In genomic region chr17:46455069-46455468, GRCh38 we compare ENCODE assay signal across 8 cellular contexts. TPM values are rescaled to one million over a fixed set of nuclear protein-coding genes. Genes with fewer than 3 reads are reported as not detected.
A peak's percentile ranks its signal among the peaks of the same experiment; 100 is the strongest.
DNase-seq lines count a peak whose midpoint lies in the region; ATAC-seq, FAIRE-seq and TF ChIP-seq lines count a peak whose summit lies in the region.
"Not testable (repeated sequence)": the region's sequence is repeated elsewhere in the genome, so short reads cannot be mapped to it uniquely, and the experiment has no call there.

No MANE protein-coding gene starts in this region.

- not testable (repeated sequence) for H3K27ac Mint-ChIP-seq in GM23338

- not testable (repeated sequence) for H3K27me3 ChIP-seq in GM23338 (ENCODE audit: insufficient read depth); HCT116 (ENCODE audit: insufficient read depth, low read length); IMR-90 (ENCODE audit: control insufficient read depth, insufficient read depth, low read length); RWPE2 (ENCODE audit: insufficient read depth, poor library complexity, severe bottlenecking); K562 (ENCODE audit: control insufficient read depth in 2 of 2, insufficient read depth in 2 of 2, low read length in 2 of 2); H1 (replicated peaks in 1 of 4; ENCODE audit: control insufficient read depth in 3 of 4, extremely low read depth in 1 of 4, insufficient read depth in 3 of 4, low read length in 3 of 4); keratinocyte (ENCODE audit: control insufficient read depth, extremely low read depth, insufficient read depth, low read length)

- TF ChIP-seq POLR2A in HCT116 (IDR thresholded peaks at IDR 0.05; ENCODE audit: borderline replicate concordance, extremely low read depth, insufficient read depth, insufficient read length); IMR-90 (IDR thresholded peaks at IDR 0.05; ENCODE audit: low read depth, low read length); K562 (conservative IDR thresholded peaks at IDR 0.05); H1 (IDR thresholded peaks at IDR 0.05; ENCODE audit: control extremely low read depth in 1 of 2, low read depth in 2 of 2, low read length in 2 of 2): not testable (repeated sequence)

- H4K91ac ChIP-seq in IMR-90 (ENCODE audit: insufficient read depth, low read depth, low read length); H1 (replicated peaks; ENCODE audit: insufficient read length, low read length): not testable (repeated sequence)

- not testable (repeated sequence) for H3K4ac ChIP-seq in IMR-90 (ENCODE audit: low read depth, low read length); H1 (replicated peaks; ENCODE audit: insufficient read length, low read depth, low read length)

- POLR2A ChIA-PET in HCT116 (lab: Charles Lee); IMR-90 (lab: Charles Lee; ENCODE audit: unreplicated experiment); K562 (lab: Yijun Ruan, JAX); H1 (lab: Charles Lee; ENCODE audit: partially characterized antibody): not testable (repeated sequence)

- H3K9me3 ChIP-seq in HCT116 (ENCODE audit: control insufficient read depth in 1 of 2, insufficient read depth in 1 of 2, low read depth in 1 of 2, low read length in 2 of 2); IMR-90 (ENCODE audit: control insufficient read depth, insufficient read depth, low read length); RWPE2 (ENCODE audit: severe bottlenecking); K562 (replicated peaks; ENCODE audit: control insufficient read depth, insufficient read depth, low read depth, low read length); H1 (ENCODE audit: insufficient read depth in 2 of 2, low read depth in 1 of 2, low read length in 1 of 2); keratinocyte (ENCODE audit: control insufficient read depth, low read depth, low read length): not testable (repeated sequence)

- H3K4me2 ChIP-seq in GM23338; HCT116 (ENCODE audit: low read length); IMR-90 (ENCODE audit: low read depth, low read length); K562 (ENCODE audit: insufficient read depth, low read length); H1 (ENCODE audit: insufficient read depth in 1 of 2, low read depth in 2 of 2, low read length in 2 of 2); keratinocyte (ENCODE audit: control insufficient read depth, extremely low read depth, insufficient read depth, low read depth, low read length): not testable (repeated sequence)

- H3K27ac ChIP-seq in GM23338 (ENCODE audit: low read depth); HCT116 (ENCODE audit: low read depth, low read length); IMR-90 (ENCODE audit: insufficient read depth, low read length); RWPE2 (ENCODE audit: poor library complexity, severe bottlenecking); K562 (ENCODE audit: extremely low read depth, low read depth, low read length); H1 (ENCODE audit: low read depth, low read length); keratinocyte (ENCODE audit: control insufficient read depth, insufficient read depth, low read length): not testable (repeated sequence)

- not testable (repeated sequence) for H2AK5ac ChIP-seq in IMR-90 (ENCODE audit: low read depth, low read length); H1 (ENCODE audit: low read depth, low read length)

- not testable (repeated sequence) for H3K9me1 ChIP-seq in IMR-90 (ENCODE audit: insufficient read depth, low read length); K562 (ENCODE audit: control insufficient read depth, insufficient read depth, low read length); keratinocyte (ENCODE audit: control insufficient read depth, extremely low read depth, insufficient read depth, low read length)

- H3K9ac ChIP-seq in HCT116 (ENCODE audit: low read length); IMR-90 (ENCODE audit: low read depth, low read length); K562 (ENCODE audit: insufficient read depth in 1 of 2, low read depth in 2 of 2, low read length in 2 of 2); H1 (replicated peaks in 1 of 4; ENCODE audit: extremely low read depth in 1 of 4, low read depth in 3 of 4, low read length in 3 of 4); keratinocyte (ENCODE audit: control insufficient read depth, extremely low read depth, insufficient read depth, low read length): not testable (repeated sequence)

- H3K4me1 ChIP-seq in GM23338 (ENCODE audit: insufficient read depth); HCT116 (ENCODE audit: control insufficient read depth in 1 of 2, insufficient read depth in 2 of 2, low read length in 2 of 2); IMR-90 (ENCODE audit: control insufficient read depth, insufficient read depth, low read length); RWPE2 (ENCODE audit: insufficient read depth, poor library complexity, severe bottlenecking); K562 (replicated peaks in 1 of 2; ENCODE audit: control insufficient read depth in 2 of 2, insufficient read depth in 2 of 2, low read length in 2 of 2); H1 (replicated peaks in 1 of 4; ENCODE audit: control insufficient read depth in 3 of 4, insufficient read depth in 4 of 4, low read length in 3 of 4); keratinocyte (ENCODE audit: control insufficient read depth, extremely low read depth, insufficient read depth, low read length): not testable (repeated sequence)

- TF ChIP-seq CTCF in GM23338 (conservative IDR thresholded peaks at IDR 0.05; ENCODE audit: low read depth in 2 of 2); HCT116 (IDR thresholded peaks at IDR 0.05 in 2 of 3, conservative IDR thresholded peaks at IDR 0.05 in 1 of 3; ENCODE audit: borderline replicate concordance in 1 of 3, insufficient read depth in 1 of 3, low read depth in 2 of 3, low read length in 2 of 3); IMR-90 (conservative IDR thresholded peaks at IDR 0.05; ENCODE audit: low read depth, low read length); RWPE2 (IDR thresholded peaks at IDR 0.05; ENCODE audit: poor library complexity, severe bottlenecking); K562 (IDR thresholded peaks at IDR 0.05 in 2 of 3, conservative IDR thresholded peaks at IDR 0.05 in 1 of 3; ENCODE audit: insufficient read depth in 2 of 3, low read depth in 1 of 3, low read length in 3 of 3); H1 (IDR thresholded peaks at IDR 0.05; ENCODE audit: control extremely low read depth in 1 of 3, insufficient read depth in 1 of 3, low read depth in 1 of 3, low read length in 3 of 3); keratinocyte (optimal IDR thresholded peaks at IDR 0.05 in 1 of 3, IDR thresholded peaks at IDR 0.05 in 1 of 3, conservative IDR thresholded peaks at IDR 0.05 in 1 of 3; ENCODE audit: extremely low read depth in 1 of 3, insufficient read depth in 2 of 3, low read length in 3 of 3): not testable (repeated sequence)

- H3K4me3 Mint-ChIP-seq in GM23338 = not testable (repeated sequence)

- not testable (repeated sequence) for H3K56ac ChIP-seq in IMR-90 (ENCODE audit: extremely low read depth, insufficient read depth, low read length); H1 (replicated peaks; ENCODE audit: insufficient read length, low read depth, low read length)

- dilution Hi-C loops in IMR-90 (cut with HindIII; ENCODE audit: low sequenced_read_pairs, unreplicated experiment); keratinocyte (cut with MboI; ENCODE audit: extremely low pct_ligation_motif_present, low sequenced_read_pairs): not testable (repeated sequence)

- H3K36me3 Mint-ChIP-seq in GM23338 (ENCODE audit: low read depth) = not testable (repeated sequence)

- H2AK9ac ChIP-seq in IMR-90 (replicated peaks; ENCODE audit: low read depth, low read length, poor library complexity) = not testable (repeated sequence)

- DNase-seq in GM23338 (ENCODE audit: low spot score); HCT116 (ENCODE audit: low read depth, low spot score); IMR-90; RWPE2 (ENCODE audit: low spot score); K562 (ENCODE audit: extremely low read depth in 1 of 4, low spot score in 3 of 4); H1 (ENCODE audit: low read depth in 1 of 2, low spot score in 2 of 2); keratinocyte (ENCODE audit: low read depth, low spot score); urothelium cell line (ENCODE audit: low spot score): not testable (repeated sequence)

- not testable (repeated sequence) for H4K8ac ChIP-seq in IMR-90 (ENCODE audit: low read depth in 2 of 2, low read length in 2 of 2); H1 (ENCODE audit: extremely low read depth, insufficient read depth, low read length)

- H2BK20ac ChIP-seq in IMR-90 (ENCODE audit: low read depth, low read length); H1 (ENCODE audit: low read length): not testable (repeated sequence)

- not testable (repeated sequence) for H2BK5ac ChIP-seq in IMR-90 (ENCODE audit: low read depth, low read length, poor library complexity, severe bottlenecking); H1 (ENCODE audit: low read depth, low read length)

- not testable (repeated sequence) for H3K4me1 Mint-ChIP-seq in GM23338

- not testable (repeated sequence) for H2BK12ac ChIP-seq in H1 (ENCODE audit: low read depth, low read length)

- not testable (repeated sequence) for H3K27me3 Mint-ChIP-seq in GM23338 (ENCODE audit: insufficient read depth, low read depth, poor library complexity)

- not testable (repeated sequence) for BruUV-seq in HCT116 (replicated peaks; lab: Mats Ljungman, UMichigan); IMR-90 (replicated peaks; lab: Mats Ljungman, UMichigan); K562 (replicated peaks; lab: Mats Ljungman, UMichigan)

- H3K79me1 ChIP-seq in IMR-90 (ENCODE audit: low read depth in 1 of 2, low read length in 2 of 2); H1 (ENCODE audit: low read depth, low read length): not testable (repeated sequence)

- not testable (repeated sequence) for H3K9me2 ChIP-seq in GM23338 (ENCODE audit: insufficient read depth); HCT116 (ENCODE audit: insufficient read depth)

- ATAC-seq in GM23338 (peak; percentile 46; the same call in 2 of the 3 replicates), HCT116 (peak; percentile 70), IMR-90 (ENCODE audit: low read depth) (peak; percentile 76), RWPE2 (ENCODE audit: low read depth) (peak; percentile 25; the same call in 1 of the 3 replicates), K562 (peak; percentile 66)

- H4K20me1 ChIP-seq in GM23338 (replicated peaks; ENCODE audit: insufficient read depth); HCT116 (ENCODE audit: insufficient read depth); IMR-90 (ENCODE audit: insufficient read depth, low read length); K562 (replicated peaks; ENCODE audit: control insufficient read depth, insufficient read depth, low read length); H1 (replicated peaks in 1 of 2; ENCODE audit: control insufficient read depth in 1 of 2, insufficient read depth in 2 of 2, low read length in 2 of 2); keratinocyte (ENCODE audit: control insufficient read depth, extremely low read depth, insufficient read depth, low read length): not testable (repeated sequence)

- intact Hi-C loops in HCT116 (cut with micrococcal nuclease); IMR-90 (cut with micrococcal nuclease); K562 (cut with micrococcal nuclease): not testable (repeated sequence)

- not testable (repeated sequence) for H3K18ac ChIP-seq in IMR-90 (ENCODE audit: low read depth, low read length); H1 (ENCODE audit: extremely low read depth, low read length)

- CTCF ChIA-PET in HCT116 (lab: Charles Lee); IMR-90 (lab: Yijun Ruan, JAX); K562 (lab: Yijun Ruan, JAX; ENCODE audit: low intra/inter-chr PET ratio); H1 (lab: Charles Lee; ENCODE audit: partially characterized antibody): not testable (repeated sequence)

- not testable (repeated sequence) for TF ChIP-seq RAD21 in HCT116 (IDR thresholded peaks at IDR 0.05; ENCODE audit: low read depth); IMR-90 (IDR thresholded peaks at IDR 0.05; ENCODE audit: low read length); K562 (CRISPR knock-in tag; conservative IDR thresholded peaks at IDR 0.05 in 1 of 2, IDR thresholded peaks at IDR 0.05 in 1 of 2); H1 (IDR thresholded peaks at IDR 0.05 in 1 of 2, conservative IDR thresholded peaks at IDR 0.05 in 1 of 2; ENCODE audit: low read depth in 2 of 2, low read length in 2 of 2)

- not testable (repeated sequence) for H3K23ac ChIP-seq in IMR-90 (ENCODE audit: low read depth, low read length); H1 (ENCODE audit: insufficient read length)

- H3K36me3 ChIP-seq in GM23338 (ENCODE audit: insufficient read depth); HCT116 (ENCODE audit: control insufficient read depth in 1 of 2, insufficient read depth in 2 of 2, low read length in 2 of 2); IMR-90 (ENCODE audit: control insufficient read depth, insufficient read depth, low read length); RWPE2 (ENCODE audit: low read depth); K562 (ENCODE audit: control insufficient read depth, insufficient read depth, low read length); H1 (ENCODE audit: control insufficient read depth in 2 of 4, insufficient read depth in 4 of 4, low read length in 3 of 4); keratinocyte (ENCODE audit: control insufficient read depth in 2 of 2, extremely low read depth in 1 of 2, insufficient read depth in 2 of 2, low read length in 2 of 2): not testable (repeated sequence)

- not testable (repeated sequence) for H2BK120ac ChIP-seq in IMR-90 (ENCODE audit: low read depth, low read length); H1 (replicated peaks; ENCODE audit: low read depth, low read length)

- H3K14ac ChIP-seq in IMR-90 (replicated peaks; ENCODE audit: low read depth, low read length); H1 (ENCODE audit: insufficient read length): not testable (repeated sequence)

- H3K23me2 ChIP-seq in H1 (ENCODE audit: low read depth, low read length) = not testable (repeated sequence)

- FAIRE-seq in K562 (lab: Jason Lieb, UNC) = peak; percentile 74
- peak; percentile 52 for FAIRE-seq in H1 (lab: Jason Lieb, UNC)
- peak; percentile 94 for FAIRE-seq in keratinocyte (lab: Jason Lieb, UNC)
- FAIRE-seq in urothelium cell line (lab: Jason Lieb, UNC) = peak; percentile 48

- WGBS in IMR-90 (ENCODE audit: extremely low coverage in 2 of 2, insufficient read length in 1 of 2), 2 experiments = no CpG with 5 or more reads among the region's 2 CpGs
- WGBS in K562 (ENCODE audit: insufficient coverage, low coverage, missing lambda C conversion rate) = no CpG with 5 or more reads among the region's 2 CpGs
- no CpG with 5 or more reads among the region's 2 CpGs for WGBS in H1 (ENCODE audit: extremely low coverage in 1 of 2, insufficient coverage in 1 of 2, insufficient read length in 1 of 2, insufficient replicate concordance in 2 of 2, low coverage in 1 of 2, low lambda C conversion rate in 2 of 2, missing lambda C conversion rate in 1 of 2), 2 experiments

- not testable (repeated sequence) for H3K4me3 ChIP-seq in GM23338; HCT116 (replicated peaks in 1 of 2; ENCODE audit: low read depth in 1 of 2, low read length in 2 of 2); IMR-90 (ENCODE audit: insufficient read depth, low read depth, low read length); RWPE2 (ENCODE audit: severe bottlenecking); K562; H1 (ENCODE audit: extremely low read depth in 1 of 4, insufficient read depth in 2 of 4, low read depth in 3 of 4, low read length in 4 of 4); keratinocyte (ENCODE audit: control insufficient read depth in 2 of 3, extremely low read depth in 1 of 3, insufficient read depth in 2 of 3, low read depth in 1 of 3, low read length in 3 of 3)

- H3K79me2 ChIP-seq in GM23338 (replicated peaks; ENCODE audit: insufficient read depth); HCT116 (ENCODE audit: insufficient read depth, low read length); K562 (ENCODE audit: control insufficient read depth, insufficient read depth, low read length); H1 (ENCODE audit: control insufficient read depth in 1 of 2, insufficient read depth in 2 of 2, low read length in 2 of 2); keratinocyte (ENCODE audit: control insufficient read depth, insufficient read depth, low read length): not testable (repeated sequence)

- H2AFZ ChIP-seq in GM23338; HCT116 (ENCODE audit: low read depth, low read length, poor library complexity, severe bottlenecking); IMR-90 (replicated peaks; ENCODE audit: low read length, poor library complexity); K562 (ENCODE audit: low read depth, low read length); H1 (ENCODE audit: low read length); keratinocyte (ENCODE audit: control insufficient read depth, low read length): not testable (repeated sequence)

- H3F3A ChIP-seq in GM23338 (replicated peaks; ENCODE audit: low read depth) = not testable (repeated sequence)

- H4K5ac ChIP-seq in IMR-90 (ENCODE audit: low read depth, low read length); H1 (ENCODE audit: insufficient read length, low read depth, low read length): not testable (repeated sequence)

- TF ChIP-seq EP300 in K562 (IDR thresholded peaks at IDR 0.05; ENCODE audit: low read length); H1 (IDR thresholded peaks at IDR 0.05; ENCODE audit: borderline replicate concordance in 1 of 2, low read depth in 2 of 2, low read length in 2 of 2): not testable (repeated sequence)

- not testable (repeated sequence) for H3K9me3 Mint-ChIP-seq in GM23338

- in situ Hi-C loops in IMR-90 (cut with MboI; ENCODE audit: low sequenced_read_pairs); K562 (cut with MboI): not testable (repeated sequence)

- not testable (repeated sequence) for H2BK15ac ChIP-seq in IMR-90 (ENCODE audit: low read depth, low read length); H1 (ENCODE audit: low read length)

- RAD21 ChIA-PET in HCT116 (lab: Charles Lee; ENCODE audit: low non-redundant PET in 1 of 2, low total read pairs in 2 of 2, uncharacterized antibody in 2 of 2, unreplicated experiment in 2 of 2) = not testable (repeated sequence)

RNA-seq across cellular contexts. Expression of gene LRRC37A2, which starts 57.2 kb away (rescaled TPM):
- 12.2 and 14.6 TPM in 2 replicates for total RNA-seq in GM23338 (2014; rRNA removed; shearing (Covaris generic))
- 14.5 and 16.1 TPM in 2 replicates for polyA plus RNA-seq in GM23338 (2016; fragmentation: Nextera tagmentation; extraction: Ambion mirVana)
- 6.8 TPM for total RNA-seq in HCT116 (2021; ENCODE audit: unreplicated experiment)
- polyA plus RNA-seq in HCT116 (2012) = 6.0 and 7.3 TPM in 2 replicates
- total RNA-seq in IMR-90 (2012; rRNA removed) = 3.1 and 3.2 TPM in 2 replicates
- 2.3 and 2.7 TPM in 2 replicates for polyA plus RNA-seq in IMR-90 (2012; rRNA removed)
- polyA plus RNA-seq in IMR-90 (2012; cell fraction: cytosol; rRNA removed) = 0.41 and 0.64 TPM in 2 replicates
- 2.7 and 9.0 TPM in 2 replicates for polyA plus RNA-seq in IMR-90 (2012; cell fraction: nucleus; rRNA removed; ENCODE audit: low replicate concordance)
- 27.0 and 57.9 TPM in 2 replicates for total RNA-seq in K562 (2011; cell fraction: chromatin; rRNA removed; ENCODE audit: low replicate concordance)
- 15.3 and 18.0 TPM in 2 replicates for total RNA-seq in K562 (2011; cell fraction: nucleolus; rRNA removed)
- 28.5 and 39.2 TPM in 2 replicates for total RNA-seq in K562 (2011; cell fraction: nucleoplasm; rRNA removed)
- 4.1 TPM in 2 replicates for total RNA-seq in K562 (2014; rRNA removed)
- 4.3 and 4.5 TPM in 2 replicates for total RNA-seq in K562 (2014; rRNA removed; fragmentation: Illumina TruSeq; extraction: Trizol)
- total RNA-seq in K562 (2015; rRNA removed; fragmentation: Illumina TruSeq; extraction: Trizol) = 5.3 and 5.7 TPM in 2 replicates
- total RNA-seq in K562 (2021) = 4.4 and 4.7 TPM in 2 replicates
- 6.3 and 6.6 TPM in 2 replicates for polyA plus RNA-seq in K562 (2011; rRNA removed)
- 2.0 and 3.0 TPM in 2 replicates for polyA plus RNA-seq in K562 (2011; cell fraction: cytosol; rRNA removed)
- polyA plus RNA-seq in K562 (2011; cell fraction: nucleus; rRNA removed) = 14.7 and 18.1 TPM in 2 replicates
- 6.8 and 12.3 TPM in 2 replicates for polyA plus RNA-seq in K562 (2012)
- 4.8 and 6.3 TPM in 2 replicates for polyA plus RNA-seq in K562 (2014; fragmentation: Illumina TruSeq; extraction: Trizol)
- 1 to 10 TPM; 2.9 to 3.2 TPM for polyA plus RNA-seq in K562 (2014; fragmentation: Nextera tagmentation; extraction: Ambion mirVana)
- polyA plus RNA-seq in K562 (2014; rRNA removed) = 3.4 and 5.6 TPM in 2 replicates
- 10.2 and 16.5 TPM in 2 replicates for polyA minus RNA-seq in K562 (2011; rRNA and poly(A)+ RNA removed)
- polyA minus RNA-seq in K562 (2011; cell fraction: cytosol; rRNA and poly(A)+ RNA removed) = 0.86 and 2.3 TPM in 2 replicates
- 9.2 and 16.2 TPM in 2 replicates for polyA minus RNA-seq in K562 (2011; cell fraction: nucleus; rRNA and poly(A)+ RNA removed)
- total RNA-seq in H1 (2021; fragmentation: NEBNext Ultra II Directional; extraction: Animal tissue kit (Norgen Biotek cat#: 25700)) = 10.7 and 11.6 TPM in 2 replicates
- polyA plus RNA-seq in H1 (2011; rRNA removed) = 4.1 and 4.7 TPM in 2 replicates
- 7.4 TPM for polyA plus RNA-seq in H1 (2011; cell fraction: cytosol; rRNA removed)
- 13.8 TPM for polyA plus RNA-seq in H1 (2011; cell fraction: nucleus; rRNA removed)
- polyA plus RNA-seq in H1 (2012, experiment 1 of 2) = 19.8 to 28.2 TPM (median 23.0 TPM) in 4 replicates
- polyA plus RNA-seq in H1 (2012, experiment 2 of 2) = 2.3 TPM
- 5.7 TPM for polyA plus RNA-seq in H1 (2013, experiment 1 of 2)
- 4.8 TPM for polyA plus RNA-seq in H1 (2013, experiment 2 of 2)
- polyA minus RNA-seq in H1 (2011; rRNA and poly(A)+ RNA removed) = 14.3 TPM in 2 replicates
- 5.9 TPM for polyA minus RNA-seq in H1 (2011; cell fraction: cytosol; rRNA and poly(A)+ RNA removed)
- polyA minus RNA-seq in H1 (2011; cell fraction: nucleus; rRNA and poly(A)+ RNA removed) = 38.4 TPM
- 4.6 to 6.2 TPM (median 6.1 TPM) in 3 replicates for polyA plus RNA-seq in keratinocyte
- polyA plus RNA-seq in keratinocyte (2011; ENCODE audit: low read depth) = 3.9 TPM
- 2.6 and 3.7 TPM in 2 replicates for polyA plus RNA-seq in keratinocyte (2011; cell fraction: cytosol; rRNA removed)
- 16.8 and 18.6 TPM in 2 replicates for polyA plus RNA-seq in keratinocyte (2011; cell fraction: nucleus; rRNA removed)
- polyA plus RNA-seq in keratinocyte (2012; ENCODE audit: low replicate concordance) = 4.2 and 7.2 TPM in 2 replicates
- polyA minus RNA-seq in keratinocyte = 3.2 to 12.9 TPM (median 7.9 TPM) in 3 replicates
- 1.7 TPM for polyA minus RNA-seq in keratinocyte (2011; cell fraction: cytosol; rRNA and poly(A)+ RNA removed)
- 9.7 and 23.0 TPM in 2 replicates for polyA minus RNA-seq in keratinocyte (2011; cell fraction: nucleus; rRNA and poly(A)+ RNA removed)

Comparison
In these comparisons a context has a peak if more than half of its experiments do, and no peak if none do; other contexts are left out.
1. ATAC-seq: peak in every context shown above with its lines; median percentile 76 in IMR-90; 70 in HCT116; 66 in K562; 46 in GM23338; 25 in RWPE2.